22 cellular contexts compared by ENCODE assay signal in genomic region chr6:1572892-1573291, GRCh38. TPM values are rescaled to one million over a fixed set of nuclear protein-coding genes. Genes with fewer than 3 reads are reported as not detected.
A peak's percentile ranks its signal among the peaks of the same experiment; 100 is the strongest.
DNase-seq lines count a peak whose midpoint lies in the region; ATAC-seq and TF ChIP-seq lines count a peak whose summit lies in the region.
"Had no signal": no experiment of that assay in that cellular context is flagged by ENCODE, and none has a peak within 500 bp of the region (broad histone marks: within the 10 kb centered on the region; RNA-seq: fewer than 3 reads in every experiment).

No MANE protein-coding gene starts in this region.

- no peaks in the 10 kb centered on the region; the same call in 1 of the 2 replicates for H3K9me1 ChIP-seq in IMR-90 (ENCODE audit: insufficient read depth, low read length)

- in situ Hi-C loops in IMR-90 (cut with MboI; ENCODE audit: low sequenced_read_pairs): no loop called here
- in situ Hi-C loops in ACHN (cut with HindIII; ENCODE audit: low pct_ligation_motif_present, low pct_unique_long_range_greater_than_20kb, low sequenced_read_pairs): no loop called here

- H3K36me3 ChIP-seq in IMR-90 (ENCODE audit: control insufficient read depth, insufficient read depth, low read length) (no peaks in the 10 kb centered on the region), esophagus muscularis mucosa (no peaks in the 10 kb centered on the region), aorta (ENCODE audit: control insufficient read depth in 1 of 2, insufficient read depth in 2 of 2, low read length in 1 of 2) (no peaks in the 10 kb centered on the region)
- H3K36me3 ChIP-seq: BLaER1, SJCRH30 had no signal

- no peak overlapping the region for H3K4me2 ChIP-seq in IMR-90 (ENCODE audit: low read depth, low read length)
- H3K4me2 ChIP-seq: BLaER1 had no signal

- H3K18ac ChIP-seq in IMR-90 (ENCODE audit: low read depth, low read length): no peak overlapping the region

- TF ChIP-seq RAD21 in IMR-90 (IDR thresholded peaks at IDR 0.05; ENCODE audit: low read length): no peak

- H3K79me1 ChIP-seq in IMR-90 (ENCODE audit: low read depth in 1 of 2, low read length in 2 of 2): no peaks in the 10 kb centered on the region

- H3K27ac ChIP-seq in IMR-90 (ENCODE audit: insufficient read depth, low read length): no peak overlapping the region
- H3K27ac ChIP-seq in esophagus muscularis mucosa (replicated peaks in 1 of 4): no peak overlapping the region
- no peak overlapping the region for H3K27ac ChIP-seq in aorta (ENCODE audit: low read depth in 1 of 2, low read length in 2 of 2)
- H3K27ac ChIP-seq: BLaER1, SJCRH30 had no signal

- no peak overlapping the region for H3K14ac ChIP-seq in IMR-90 (replicated peaks; ENCODE audit: low read depth, low read length)

- H3K27me3 ChIP-seq in IMR-90 (ENCODE audit: control insufficient read depth, insufficient read depth, low read length): no peaks in the 10 kb centered on the region; the same call in 1 of the 2 replicates
- H3K27me3 ChIP-seq in esophagus muscularis mucosa: no peaks in the 10 kb centered on the region
- no peaks in the 10 kb centered on the region for H3K27me3 ChIP-seq in aorta (ENCODE audit: control insufficient read depth in 1 of 2, insufficient read depth in 2 of 2, low read length in 1 of 2)
- H3K27me3 ChIP-seq: BLaER1, SJCRH30 had no signal

- BruUV-seq in IMR-90 (replicated peaks; lab: Mats Ljungman, UMichigan): no TSS peak

- TF ChIP-seq EP300 in esophagus muscularis mucosa (IDR thresholded peaks at IDR 0.05): no peak

- intact Hi-C loops in IMR-90 (cut with micrococcal nuclease) (no loop called here), esophagus muscularis mucosa (cut with DNase I) (no loop called here), aorta (cut with DNase I) (no loop called here)

- H4K91ac ChIP-seq in IMR-90 (ENCODE audit: insufficient read depth, low read depth, low read length): no peak overlapping the region

- DNase-seq in AG08395 (ENCODE audit: low spot score) (peak; percentile 20), IMR-90 (no peak), esophagus muscularis mucosa (ENCODE audit: extremely low spot score) (peak; percentile 60), myocyte (ENCODE audit: low read depth) (peak; percentile 90), islet precursor cell (no peak), ACHN (no peak), NCI-H446 (lab: John Stamatoyannopoulos, UW) (no peak), aorta (no peak)
- DNase-seq: CD4-positive, alpha-beta T cell; COR-L47; DND-41; NCI-H1417; NCI-H1694 treated with DMSO at 0.1 percent for 48 hours; NCI-H2107; NCI-H2227 treated with DMSO at 0.1 percent for 48 hours; NCI-H510A treated with DMSO at 0.1 percent for 48 hours; NCI-H748 treated with DMSO at 0.1 percent for 48 hours; SJCRH30 had no signal

- no peak overlapping the region for H3K4ac ChIP-seq in IMR-90 (ENCODE audit: low read depth, low read length)

- H3K4me3 ChIP-seq in IMR-90 (ENCODE audit: insufficient read depth, low read depth, low read length) (no peak overlapping the region), esophagus muscularis mucosa (no peak overlapping the region), aorta (ENCODE audit: low read length in 2 of 2) (no peak overlapping the region)
- H3K4me3 ChIP-seq: BLaER1, SJCRH30 had no signal

- no peak overlapping the region for H4K8ac ChIP-seq in IMR-90 (ENCODE audit: low read depth in 2 of 2, low read length in 2 of 2)

- H2BK20ac ChIP-seq in IMR-90 (ENCODE audit: low read depth, low read length): no peak overlapping the region

- H2AFZ ChIP-seq in IMR-90 (replicated peaks; ENCODE audit: low read length, poor library complexity): no peak overlapping the region

- no peak overlapping the region for H3K23ac ChIP-seq in IMR-90 (ENCODE audit: low read depth, low read length)

- H3K56ac ChIP-seq in IMR-90 (ENCODE audit: extremely low read depth, insufficient read depth, low read length): no peak overlapping the region

- no peak for TF ChIP-seq CTCF in IMR-90 (conservative IDR thresholded peaks at IDR 0.05; ENCODE audit: low read depth, low read length)
- no peak for TF ChIP-seq CTCF in esophagus muscularis mucosa (IDR thresholded peaks at IDR 0.05)

- H2BK15ac ChIP-seq in IMR-90 (ENCODE audit: low read depth, low read length): no peak overlapping the region

- POLR2A ChIA-PET in IMR-90 (lab: Charles Lee; ENCODE audit: unreplicated experiment): no interaction called here

- TF ChIP-seq POLR2A in IMR-90 (IDR thresholded peaks at IDR 0.05; ENCODE audit: low read depth, low read length): no peak
- TF ChIP-seq POLR2A in esophagus muscularis mucosa (IDR thresholded peaks at IDR 0.05; ENCODE audit: low read depth): no peak

- H4K20me1 ChIP-seq in IMR-90 (ENCODE audit: insufficient read depth, low read length): no peaks in the 10 kb centered on the region
- H4K20me1 ChIP-seq: BLaER1 had no signal

- H3K4me1 ChIP-seq in IMR-90 (ENCODE audit: control insufficient read depth, insufficient read depth, low read length): peaks cover 2% of the 10 kb centered on the region; the same call in 1 of the 2 replicates
- H3K4me1 ChIP-seq in esophagus muscularis mucosa: peaks cover 0 to 31% (median 24%) of the 10 kb centered on the region in 4 donors
- no peaks in the 10 kb centered on the region for H3K4me1 ChIP-seq in aorta (ENCODE audit: control insufficient read depth in 1 of 2, insufficient read depth in 2 of 2, low read length in 2 of 2)
- H3K4me1 ChIP-seq: SJCRH30 had no signal

- CTCF ChIA-PET in IMR-90 (lab: Yijun Ruan, JAX): interaction anchor here (0.5 to 0.6 kb wide), 2 partner anchors 148 to 895 kb away, joined by 3 to 5 read pairs; no protein-coding TSS in a partner anchor

- no peak overlapping the region for H2AK9ac ChIP-seq in IMR-90 (replicated peaks; ENCODE audit: low read depth, low read length, poor library complexity)

- no peak overlapping the region for H3K9ac ChIP-seq in IMR-90 (ENCODE audit: low read depth, low read length)
- H3K9ac ChIP-seq: BLaER1 had no signal

- peaks cover 3% of the 10 kb centered on the region for H3K9me3 ChIP-seq in IMR-90 (ENCODE audit: control insufficient read depth, insufficient read depth, low read length)
- H3K9me3 ChIP-seq in esophagus muscularis mucosa: peaks cover 0 to 31% (median 14%) of the 10 kb centered on the region in 4 donors
- H3K9me3 ChIP-seq in aorta (ENCODE audit: control insufficient read depth, low read length): no peaks in the 10 kb centered on the region
- H3K9me3 ChIP-seq: SJCRH30 had no signal

- no peak overlapping the region for H4K5ac ChIP-seq in IMR-90 (ENCODE audit: low read depth, low read length)

- dilution Hi-C loops in IMR-90 (cut with HindIII; ENCODE audit: low sequenced_read_pairs, unreplicated experiment): no loop called here

- ATAC-seq in IMR-90 (ENCODE audit: low read depth) (no peak), aorta (ENCODE audit: low FRiP score) (no peak)
- ATAC-seq: HCT116 had no signal

- no CpG with 5 or more reads among the region's 1 CpG for WGBS in IMR-90 (ENCODE audit: extremely low coverage in 2 of 2, insufficient read length in 1 of 2), 2 experiments
- WGBS in esophagus muscularis mucosa: 67% methylated on average over 1 of the region's 1 CpG
- WGBS in aorta, 2 donors: 45 to 59% methylated on average over 1 of the region's 1 CpG

- H2BK120ac ChIP-seq in IMR-90 (ENCODE audit: low read depth, low read length): no peak overlapping the region

- H2BK5ac ChIP-seq in IMR-90 (ENCODE audit: low read depth, low read length, poor library complexity, severe bottlenecking): no peak overlapping the region

- no peak overlapping the region for H2AK5ac ChIP-seq in IMR-90 (ENCODE audit: low read depth, low read length)

TF ChIP-seq in IMR-90, 13 proteins besides CTCF, POLR2A, EP300 and RAD21:
- TF ChIP-seq NFE2L2 (IDR thresholded peaks at IDR 0.05; ENCODE audit: low read depth, low read length) (no peak), CEBPB (IDR thresholded peaks at IDR 0.05; ENCODE audit: low read depth, low read length) (0 out of 2 replicates have a peak, but pooled peaks have one; percentile 41)
TF ChIP-seq in IMR-90: peak in this region for 1.

RNA-seq across cellular contexts. Expression of gene FOXC1, which starts 36.8 kb away (rescaled TPM):
- 1.3 and 1.9 TPM in 2 replicates for total RNA-seq in IMR-90 (2012; rRNA removed)
- polyA plus RNA-seq in IMR-90 (2012; rRNA removed): 4.0 and 4.7 TPM in 2 replicates
- polyA plus RNA-seq in IMR-90 (2012; cell fraction: cytosol; rRNA removed): 3.4 and 6.3 TPM in 2 replicates
- 6.5 and 7.2 TPM in 2 replicates for polyA plus RNA-seq in IMR-90 (2012; cell fraction: nucleus; rRNA removed; ENCODE audit: low replicate concordance)
- total RNA-seq in esophagus muscularis mucosa: 10 to 100 TPM in 3 of 4 donors, 1 to 10 TPM in 1; 8.7 to 19.7 (median 16.8) TPM
- total RNA-seq in myocyte: 3.6 and 5.0 TPM in 2 replicates
- polyA plus RNA-seq in myocyte (2012): 1.9 TPM
- total RNA-seq in aorta: 100 to 1,000 TPM in 1 of 2 donors, 10 to 100 TPM in 1; 88.8 to 134 TPM
- 10 to 100 TPM; 18.5 to 52.5 TPM for polyA plus RNA-seq in aorta
- total RNA-seq: CD4-positive, alpha-beta T cell had no signal
- polyA plus RNA-seq: H1, IgD-negative memory B cell had no signal

Comparison
In these comparisons a context has a peak if more than half of its experiments do, and no peak if none do; other contexts are left out.
1. DNase-seq: peak in AG08395 (single experiment), esophagus muscularis mucosa (single experiment) and myocyte (single experiment); none in IMR-90 (single experiment), islet precursor cell (single experiment), ACHN (single experiment), NCI-H446 (0 of 2) and aorta (0 of 2).
2. RNA of gene FOXC1, which starts 36.8 kb away (total RNA-seq): 88.8 to 134 TPM in aorta; 8.7 to 19.7 TPM in esophagus muscularis mucosa, 3.6 to 5.0 TPM in myocyte and 1.3 to 1.9 TPM in IMR-90; every median in the first group is over 4 times any median in the second.